8 cellular contexts compared by ENCODE assay signal in genomic region chr6:16712931-16713484, GRCh38. TPM values are rescaled to one million over a fixed set of nuclear protein-coding genes. Genes with fewer than 3 reads are reported as not detected.
A peak's percentile ranks its signal among the peaks of the same experiment; 100 is the strongest.
DNase-seq lines count a peak whose midpoint lies in the region; ATAC-seq, FAIRE-seq and TF ChIP-seq lines count a peak whose summit lies in the region.

No MANE protein-coding gene starts in this region.

- H3K9me3 ChIP-seq in mucosa of descending colon, result no peaks in the 10 kb centered on the region

- TF ChIP-seq CTCF in dorsolateral prefrontal cortex (IDR thresholded peaks at IDR 0.05 in 54 of 56, conservative IDR thresholded peaks at IDR 0.05 in 2 of 56; ENCODE audit: low read depth in 1 of 56, partially characterized antibody in 56 of 56), result peak in 17 of 56 donors; percentile 12 to 40 (median 26)
- no peak for TF ChIP-seq CTCF in mucosa of descending colon (IDR thresholded peaks at IDR 0.05)

- peaks cover 6% of the 10 kb centered on the region for H3K4me1 ChIP-seq in mucosa of descending colon (ENCODE audit: low read depth)

- ATAC-seq in HG03175 (IDR thresholded peaks at IDR 0.05; ENCODE audit: unreplicated experiment), result peak; percentile 62
- peak; percentile 64 for ATAC-seq in mucosa of descending colon

- no peaks in the 10 kb centered on the region for H3K36me3 ChIP-seq in mucosa of descending colon (ENCODE audit: low read depth)

- peak overlapping the region in 50 of 59 donors; percentile 18 to 79 (median 59) for H3K27ac ChIP-seq in dorsolateral prefrontal cortex

- peak; percentile 34 for DNase-seq in stimulated activated CD4-positive, alpha-beta T cell treated with anti-CD3 and anti-CD28 coated beads, Interleukin-1b, Interleukin-23, amount 100 ng/mL, for 48 hours
- no peak for DNase-seq in stimulated activated CD4-positive, alpha-beta T cell treated with anti-CD3 and anti-CD28 coated beads, Interleukin-2, amount 100 ng/mL, for 48 hours
- DNase-seq in SKM-1 treated with dmso at 0.1 percent for 144 hours (lab: John Stamatoyannopoulos, UW; ENCODE audit: unreplicated experiment) (peak; percentile 84), dorsolateral prefrontal cortex (peak in 1 of 10 donors; percentile 49), mucosa of descending colon (peak in 1 of 3 donors; percentile 44), urothelium cell line (ENCODE audit: low spot score) (peak; percentile 45), NCI-H345 treated with DMSO at 0.1 percent for 48 hours (lab: John Stamatoyannopoulos, UW; ENCODE audit: unreplicated experiment) (no peak)

- H3K4me3 ChIP-seq in dorsolateral prefrontal cortex (peak overlapping the region in 19 of 59 donors; percentile 0 to 34 (median 8)), mucosa of descending colon (no peak overlapping the region)

- intact Hi-C loops in dorsolateral prefrontal cortex (cut with DNase I) (no loop called here), mucosa of descending colon (cut with DNase I, micrococcal nuclease) (no loop called here)

- no peaks in the 10 kb centered on the region for H3K27me3 ChIP-seq in dorsolateral prefrontal cortex

- no peak for FAIRE-seq in urothelium cell line (lab: Jason Lieb, UNC)

RNA-seq across cellular contexts. Expression of gene ATXN1, which starts 48.3 kb away (rescaled TPM):
- total RNA-seq in dorsolateral prefrontal cortex (100 to 1,000 TPM; 131 to 255 (median 189) TPM), mucosa of descending colon (10 to 100 TPM; 30.4 to 87.3 (median 50.1) TPM)

Comparison
In these comparisons a context has a peak if more than half of its experiments do, and no peak if none do; other contexts are left out.
1. DNase-seq: peak in stimulated activated CD4-positive, alpha-beta T cell treated with anti-CD3 and anti-CD28 coated beads, Interleukin-1b, Interleukin-23, amount 100 ng/mL, for 48 hours (single experiment), SKM-1 treated with dmso at 0.1 percent for 144 hours (single experiment) and urothelium cell line (single experiment); none in stimulated activated CD4-positive, alpha-beta T cell treated with anti-CD3 and anti-CD28 coated beads, Interleukin-2, amount 100 ng/mL, for 48 hours (0 of 2) and NCI-H345 treated with DMSO at 0.1 percent for 48 hours (single experiment).